25 cellular contexts compared by ENCODE assay signal in the genomic region with DNA sequence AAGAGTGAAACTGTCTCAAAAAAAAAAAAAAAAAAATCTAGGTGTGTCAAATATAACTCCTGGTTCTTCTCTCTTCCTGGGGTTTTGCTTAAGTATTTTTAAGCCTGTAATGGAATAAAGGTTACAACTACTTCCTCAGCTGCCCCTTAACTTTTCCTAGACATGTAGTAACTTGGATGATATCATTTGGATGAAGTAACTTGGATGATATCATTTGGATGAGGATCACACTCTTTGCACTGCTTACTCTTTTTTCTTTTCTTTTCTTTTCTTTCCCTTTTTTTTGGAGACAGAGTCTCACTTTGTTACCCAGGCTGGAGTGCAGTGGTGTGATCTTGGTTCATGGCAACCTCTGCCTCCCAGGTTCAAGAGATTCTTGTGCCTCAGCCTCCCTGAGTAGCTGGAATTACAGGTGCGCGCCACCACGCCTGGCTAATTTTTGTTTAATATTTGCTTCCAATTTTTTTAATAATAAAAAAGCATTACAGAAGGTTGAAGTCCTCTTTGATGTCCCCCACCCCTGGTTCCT. TPM values are rescaled to one million over a fixed set of nuclear protein-coding genes. Genes with fewer than 3 reads are reported as not detected.
DNase-seq lines count a peak whose midpoint lies in the region; ATAC-seq and TF ChIP-seq lines count a peak whose summit lies in the region.
"Had no signal": no experiment of that assay in that cellular context is flagged by ENCODE, and none has a peak within 500 bp of the region (broad histone marks: within the 10 kb centered on the region; RNA-seq: fewer than 3 reads in every experiment).

No MANE protein-coding gene starts in this region.

- H4K20me1 ChIP-seq in PC-3 (ENCODE audit: low read length): peaks cover 8% of the 10 kb centered on the region

- H3K4me1 ChIP-seq in PC-3 (ENCODE audit: insufficient read depth, low read length) (peaks cover 23% of the 10 kb centered on the region), mesenchymal stem cell (ENCODE audit: control insufficient read depth, insufficient read depth, low read depth, low read length) (no peaks in the 10 kb centered on the region)

- peaks cover 3% of the 10 kb centered on the region for H3F3A ChIP-seq in PC-3 (ENCODE audit: low read length, unreplicated experiment)

- no peak overlapping the region for H2BK120ac ChIP-seq in mesenchymal stem cell (ENCODE audit: low read depth, low read length)

- TF ChIP-seq CTCF in PC-3 (conservative IDR thresholded peaks at IDR 0.05; ENCODE audit: low read depth, low read length): no peak

- no peak overlapping the region for H2AFZ ChIP-seq in PC-3 (ENCODE audit: low read length)
- H2AFZ ChIP-seq in mesenchymal stem cell (ENCODE audit: low read depth, low read length): no peak overlapping the region
- H2AFZ ChIP-seq: neural progenitor cell had no signal

- intact Hi-C loops in PC-3 (cut with micrococcal nuclease): no loop called here

- H4K8ac ChIP-seq in mesenchymal stem cell (ENCODE audit: low read length): no peak overlapping the region

- POLR2A ChIA-PET in PC-3 (lab: Charles Lee; ENCODE audit: unreplicated experiment): no interaction called here

- H3K79me1 ChIP-seq in mesenchymal stem cell (replicated peaks; ENCODE audit: low read length, poor library complexity, severe bottlenecking): no peaks in the 10 kb centered on the region

- no peaks in the 10 kb centered on the region for H3K9me2 ChIP-seq in PC-3 (replicated peaks; ENCODE audit: low read length)

- no peak overlapping the region for H3K23ac ChIP-seq in mesenchymal stem cell (ENCODE audit: low read length in 2 of 2)

- no peak overlapping the region for H3K4ac ChIP-seq in mesenchymal stem cell (ENCODE audit: low read depth in 1 of 2, low read length in 2 of 2)

- H3K4me2 ChIP-seq in PC-3 (ENCODE audit: low read length) (peak overlapping the region; percentile 1; the same call in 1 of the 2 replicates), mesenchymal stem cell (ENCODE audit: low read length, poor library complexity, severe bottlenecking) (no peak overlapping the region)
- H3K4me2 ChIP-seq: neural progenitor cell had no signal

- H3K18ac ChIP-seq in mesenchymal stem cell (ENCODE audit: low read depth in 1 of 2, low read length in 2 of 2): no peak overlapping the region

- no peak overlapping the region for H2BK15ac ChIP-seq in mesenchymal stem cell (ENCODE audit: low read depth, poor library complexity, severe bottlenecking)

- no peak overlapping the region for H4K91ac ChIP-seq in mesenchymal stem cell (ENCODE audit: low read length)

- no peak overlapping the region for H2BK12ac ChIP-seq in mesenchymal stem cell (ENCODE audit: low read length in 2 of 2)

- no peak for ATAC-seq in PC-3
- ATAC-seq in GM21717 (IDR thresholded peaks at IDR 0.05; ENCODE audit: unreplicated experiment): no peak
- ATAC-seq: CD8-positive, alpha-beta T cell; lower lobe of right lung; psoas muscle had no signal

- H3K9ac ChIP-seq in PC-3 (ENCODE audit: low read length) (no peak overlapping the region), mesenchymal stem cell (ENCODE audit: low read length) (no peak overlapping the region)
- H3K9ac ChIP-seq: neural progenitor cell had no signal

- no peak overlapping the region for H2BK5ac ChIP-seq in mesenchymal stem cell (ENCODE audit: low read depth, low read length, poor library complexity, severe bottlenecking)

- H2AK5ac ChIP-seq in mesenchymal stem cell (ENCODE audit: low read length, severe bottlenecking): no peak overlapping the region

- DNase-seq in ELR (ENCODE audit: low read depth) (peak; percentile 36), PC-3 (no peak), epithelial cell of prostate (ENCODE audit: low read depth, low spot score) (no peak), mesenchymal stem cell (peak; percentile 48), hypothalamus (lab: John Stamatoyannopoulos, UW) (no peak), SIG-M5 treated with dmso at 0.1 percent for 504 hours (lab: John Stamatoyannopoulos, UW; ENCODE audit: unreplicated experiment) (no peak), MG63 (no peak)
- DNase-seq: activated CD4-positive, alpha-beta T cell treated with anti-CD3 and anti-CD28 coated beads for 48 hours; activated naive CD8-positive, alpha-beta T cell treated with anti-CD3 and anti-CD28 coated beads for 36 hours; CD8-positive, alpha-beta T cell; DMS79 treated with DMSO at 0.1 percent for 48 hours; lower lobe of right lung; NCI-H1105 treated with DMSO at 0.1 percent for 48 hours; NCI-H510A; psoas muscle; small intestine; stimulated activated naive CD4-positive, alpha-beta T cell; T-helper 2 cell had no signal

- peak overlapping the region; percentile 29; the same call in 1 of the 2 replicates for H3K27ac ChIP-seq in PC-3 (ENCODE audit: low read length)
- peak overlapping the region; percentile 45 for H3K27ac ChIP-seq in epithelial cell of prostate
- no peak overlapping the region for H3K27ac ChIP-seq in mesenchymal stem cell (ENCODE audit: low read length, poor library complexity, severe bottlenecking)
- H3K27ac ChIP-seq: lower lobe of right lung, neural progenitor cell, psoas muscle, SK-N-MC, thoracic aorta had no signal

- no TSS peak for BruUV-seq in PC-3 (replicated peaks; lab: Mats Ljungman, UMichigan)

- CTCF ChIA-PET in PC-3 (lab: Charles Lee): no interaction called here

- no peaks in the 10 kb centered on the region for H3K9me3 ChIP-seq in PC-3 (ENCODE audit: low read length)
- no peaks in the 10 kb centered on the region for H3K9me3 ChIP-seq in mesenchymal stem cell (ENCODE audit: control insufficient read depth, low read length)
- H3K9me3 ChIP-seq in MG63: no peaks in the 10 kb centered on the region
- H3K9me3 ChIP-seq: lower lobe of right lung, psoas muscle, thoracic aorta had no signal

- H3K36me3 ChIP-seq in PC-3 (ENCODE audit: low read depth, low read length) (no peaks in the 10 kb centered on the region), mesenchymal stem cell (ENCODE audit: control insufficient read depth in 1 of 2, insufficient read depth in 2 of 2, low read depth in 1 of 2, low read length in 2 of 2) (no peaks in the 10 kb centered on the region), MG63 (no peaks in the 10 kb centered on the region; the same call in 1 of the 2 replicates)
- H3K36me3 ChIP-seq: lower lobe of right lung, neural progenitor cell, thoracic aorta had no signal

- H3K79me2 ChIP-seq in PC-3 (ENCODE audit: low read length): peaks cover 16% of the 10 kb centered on the region

- H3K4me3 ChIP-seq in PC-3 (ENCODE audit: low read length) (no peak overlapping the region), mesenchymal stem cell (ENCODE audit: insufficient read depth in 1 of 2, low read depth in 1 of 2, low read length in 2 of 2) (no peak overlapping the region), MG63 (no peak overlapping the region)
- H3K4me3 ChIP-seq: lower lobe of right lung, neural progenitor cell, psoas muscle, SK-N-MC, thoracic aorta had no signal

- WGBS in mesenchymal stem cell: no CpG with 5 or more reads among the region's 3 CpGs

- H3K14ac ChIP-seq in mesenchymal stem cell (ENCODE audit: low read length in 2 of 2): no peak overlapping the region

- H3K27me3 ChIP-seq in PC-3 (ENCODE audit: low read length) (no peaks in the 10 kb centered on the region), mesenchymal stem cell (ENCODE audit: control insufficient read depth in 1 of 2, insufficient read depth in 1 of 2, low read length in 2 of 2) (no peaks in the 10 kb centered on the region), MG63 (no peaks in the 10 kb centered on the region)
- H3K27me3 ChIP-seq: neural progenitor cell had no signal

RNA-seq across cellular contexts. Expression of a gene that starts 0.8 kb away (rescaled TPM):
- not detected in 2 replicates for total RNA-seq in PC-3 (2014; rRNA removed)
- polyA plus RNA-seq in mesenchymal stem cell (2013, experiment 1 of 2): not detected
- not detected for polyA plus RNA-seq in mesenchymal stem cell (2013, experiment 2 of 2)
- total RNA-seq in MG63 (2014; rRNA removed; shearing (Covaris generic); ENCODE audit: low replicate concordance): not detected in 2 replicates
- total RNA-seq: activated naive CD8-positive, alpha-beta T cell treated with anti-CD3 and anti-CD28 coated beads for 36 hours; activated T-helper 1 cell treated with anti-CD3 and anti-CD28 coated beads, Interleukin-12 subunit alpha, Interleukin-12 subunit beta, Interleukin-2, Interleukin-4 antibody, amounts not matched to agents 30 ng/mL and 10 ng/mL and 1 ng/mL, durations not matched to agents 14 hours and 24 hours and 36 hours; CD8-positive, alpha-beta T cell; frontal cortex; lower lobe of right lung; psoas muscle; thoracic aorta had no signal
- polyA plus RNA-seq: keratinocyte, psoas muscle, small intestine had no signal

RNA-seq across cellular contexts. Expression of a gene that starts 3.5 kb away (rescaled TPM):
- 35.1 and 39.1 TPM in 2 replicates for total RNA-seq in PC-3 (2014; rRNA removed)
- polyA plus RNA-seq in mesenchymal stem cell (2013, experiment 1 of 2): 25.8 TPM
- polyA plus RNA-seq in mesenchymal stem cell (2013, experiment 2 of 2): 24.0 TPM
- 15.6 and 20.3 TPM in 2 replicates for total RNA-seq in MG63 (2014; rRNA removed; shearing (Covaris generic); ENCODE audit: low replicate concordance)

Comparison
In these comparisons a context has a peak if more than half of its experiments do, and no peak if none do; other contexts are left out.
1. DNase-seq: peak in ELR (single experiment) and mesenchymal stem cell (single experiment); none in PC-3 (single experiment), epithelial cell of prostate (single experiment), hypothalamus (0 of 51), SIG-M5 treated with dmso at 0.1 percent for 504 hours (single experiment) and MG63 (single experiment).